ENCODE assay signal across 18 cellular contexts in the genomic region with DNA sequence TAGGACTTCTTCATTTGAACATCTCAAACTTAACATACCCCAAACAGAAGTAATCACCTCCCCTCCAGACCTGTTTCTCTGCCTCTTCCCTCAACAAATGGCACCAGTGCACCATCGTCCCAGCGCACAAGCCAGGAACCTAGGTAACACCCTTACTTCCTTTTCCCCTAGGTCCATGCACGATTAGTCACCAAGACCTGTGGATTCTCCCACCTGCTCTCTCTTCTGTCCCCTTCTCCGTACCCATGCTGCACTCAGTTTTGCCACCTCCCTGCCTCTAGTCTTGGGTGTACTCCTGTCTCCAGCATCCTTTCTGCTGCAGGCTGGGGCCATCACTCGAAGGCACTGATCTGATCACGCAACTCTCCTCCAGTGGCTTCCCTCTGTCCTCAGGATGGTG. TPM values are rescaled to one million over a fixed set of nuclear protein-coding genes. Genes with fewer than 3 reads are reported as not detected.
"Had no signal": no experiment of that assay in that cellular context is flagged by ENCODE, and none has a peak within 500 bp of the region (broad histone marks: within the 10 kb centered on the region; RNA-seq: fewer than 3 reads in every experiment).

No MANE protein-coding gene starts in this region.

- H3K4me3 ChIP-seq: ascending aorta, gastrocnemius medialis, heart right ventricle, left lung, SK-N-MC, testis had no signal

- H3K9me3 ChIP-seq: ascending aorta, gastrocnemius medialis, left lung, testis had no signal

- DNase-seq: activated CD4-positive, alpha-beta memory T cell treated with anti-CD3 and anti-CD28 coated beads for 36 hours; activated CD8-positive, alpha-beta memory T cell treated with anti-CD3 and anti-CD28 coated beads, Interleukin-2, amount 50 U/mL, for 4 hours; activated effector memory CD4-positive, alpha-beta T cell treated with Interleukin-2 at 50 U/mL for 16 hours; effector CD4-positive, alpha-beta T cell; gastrocnemius medialis; heart right ventricle; islet precursor cell; left lung; retina; stimulated activated CD4-positive, alpha-beta T cell treated with anti-CD3 and anti-CD28 coated beads, Interleukin-4, amount 100 ng/mL, for 24 hours; stimulated activated naive CD8-positive, alpha-beta T cell treated with anti-CD3 and anti-CD28 coated beads, Interleukin-15, amount 100 ng/mL, for 72 hours; T-helper 2 cell; testis had no signal

- H3K27me3 Mint-ChIP-seq: activated CD4-positive, alpha-beta memory T cell treated with anti-CD3 and anti-CD28 coated beads for 36 hours; memory B cell; stimulated activated naive CD8-positive, alpha-beta T cell treated with anti-CD3 and anti-CD28 coated beads, Interleukin-15, amount 100 ng/mL, for 72 hours had no signal

- H3K9ac ChIP-seq: parathyroid adenoma had no signal

- H2AFZ ChIP-seq: parathyroid adenoma had no signal

- H3K27me3 ChIP-seq: ascending aorta, gastrocnemius medialis, heart right ventricle, left lung, testis had no signal

- H3K4me3 Mint-ChIP-seq: activated CD4-positive, alpha-beta memory T cell treated with anti-CD3 and anti-CD28 coated beads for 36 hours; memory B cell; stimulated activated naive CD8-positive, alpha-beta T cell treated with anti-CD3 and anti-CD28 coated beads, Interleukin-15, amount 100 ng/mL, for 72 hours had no signal

- H3K9me3 Mint-ChIP-seq: activated CD4-positive, alpha-beta memory T cell treated with anti-CD3 and anti-CD28 coated beads for 36 hours; stimulated activated naive CD8-positive, alpha-beta T cell treated with anti-CD3 and anti-CD28 coated beads, Interleukin-15, amount 100 ng/mL, for 72 hours had no signal

- H3K27ac ChIP-seq: ascending aorta, epithelial cell of prostate, gastrocnemius medialis, heart right ventricle, left lung, parathyroid adenoma, SK-N-MC, testis had no signal

- ATAC-seq: gastrocnemius medialis; heart right ventricle; left lung; stimulated activated naive CD8-positive, alpha-beta T cell treated with anti-CD3 and anti-CD28 coated beads, Interleukin-15, amount 100 ng/mL, for 72 hours had no signal

- H3K27ac Mint-ChIP-seq: activated CD4-positive, alpha-beta memory T cell treated with anti-CD3 and anti-CD28 coated beads for 36 hours; memory B cell had no signal

RNA-seq across cellular contexts. Expression of gene C16orf74, which starts 45.3 kb away (rescaled TPM):
- total RNA-seq: activated CD4-positive, alpha-beta memory T cell treated with anti-CD3 and anti-CD28 coated beads for 36 hours; ascending aorta had no signal
